ENCODE assay signal across 8 cellular contexts in the genomic region with DNA sequence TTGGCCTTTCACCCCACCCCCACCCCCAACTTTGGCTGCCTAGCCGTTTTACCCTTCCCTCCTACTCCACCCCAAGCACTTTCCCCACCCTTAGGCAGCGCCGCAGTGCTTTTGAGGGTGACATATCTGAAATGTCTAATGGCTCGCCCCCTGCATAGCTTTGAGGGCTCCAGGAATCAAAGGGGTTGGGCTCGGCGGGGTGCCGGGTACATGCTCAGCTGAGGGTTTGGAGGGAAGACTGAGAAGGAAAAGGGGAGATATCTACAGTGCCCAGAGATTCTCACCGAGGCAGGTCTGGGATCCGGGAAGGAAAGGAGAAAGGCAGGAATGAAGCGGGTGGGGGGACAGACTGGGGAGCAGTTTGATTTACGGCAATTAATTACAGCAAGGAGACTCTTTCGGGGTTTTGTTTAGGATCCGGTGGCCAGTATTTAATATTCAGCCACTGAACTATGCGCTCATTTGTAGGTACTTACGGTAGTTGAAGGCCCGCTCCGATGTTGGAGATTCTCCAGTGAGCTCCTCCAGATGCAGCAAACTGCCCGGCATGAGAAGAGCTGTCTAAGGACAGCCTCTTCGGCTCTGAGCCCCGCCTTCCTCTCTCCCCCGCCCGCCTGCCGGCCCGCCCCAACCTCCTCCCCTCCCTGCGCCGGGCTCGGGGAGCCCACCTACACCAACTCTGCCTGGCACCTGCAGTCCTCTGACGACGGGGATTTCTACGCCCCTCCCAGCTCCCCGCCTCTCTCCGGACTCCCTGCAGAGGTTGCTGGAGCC. TPM values are rescaled to one million over a fixed set of nuclear protein-coding genes. Genes with fewer than 3 reads are reported as not detected.
DNase-seq lines count a peak whose midpoint lies in the region; ATAC-seq and TF ChIP-seq lines count a peak whose summit lies in the region.

Gene IGSF1, minus strand, starts transcription at position 569 of the 774 bp plus-strand sequence. CDS start 2,632 bp downstream, outside the sequence.

- intact Hi-C loops in adrenal gland (cut with DNase I): no loop called here
- intact Hi-C loops in colonic mucosa (cut with DNase I): no loop called here

- ATAC-seq in HG02588 (IDR thresholded peaks at IDR 0.05; ENCODE audit: unreplicated experiment): peak; percentile 92
- ATAC-seq in GM21619 (IDR thresholded peaks at IDR 0.05; ENCODE audit: unreplicated experiment): no peak
- ATAC-seq in HG02642 (IDR thresholded peaks at IDR 0.05; ENCODE audit: poor library complexity, unreplicated experiment): no peak

- H3K9me3 ChIP-seq in adrenal gland (replicated peaks in 1 of 3) (no peaks in the 10 kb centered on the region), iPS-20b (ENCODE audit: insufficient read depth, low read depth, low read length) (no peaks in the 10 kb centered on the region), skeletal muscle tissue (ENCODE audit: control insufficient read depth in 3 of 3, low read length in 3 of 3) (no peaks in the 10 kb centered on the region), colonic mucosa (no peaks in the 10 kb centered on the region)

- DNase-seq in adrenal gland (peak; percentile 46 to 76 (median 59)), dermis blood vessel endothelial cell (no peak), colonic mucosa (no peak)

- H3K4me1 ChIP-seq in adrenal gland (replicated peaks in 1 of 2): no peaks in the 10 kb centered on the region
- peaks cover 16% of the 10 kb centered on the region; the same call in 1 of the 2 replicates for H3K4me1 ChIP-seq in iPS-20b (ENCODE audit: insufficient read depth, low read length)
- H3K4me1 ChIP-seq in skeletal muscle tissue (ENCODE audit: control insufficient read depth in 3 of 3, insufficient read depth in 3 of 3, low read length in 3 of 3): no peaks in the 10 kb centered on the region
- H3K4me1 ChIP-seq in colonic mucosa: no peaks in the 10 kb centered on the region

- peak within 1 kb of the TSS; percentile 81 for H3K9ac ChIP-seq in iPS-20b (ENCODE audit: low read depth, low read length)
- no peak within 1 kb of the TSS for H3K9ac ChIP-seq in skeletal muscle tissue (ENCODE audit: low read depth in 1 of 3, low read length in 3 of 3)
- no peak within 1 kb of the TSS for H3K9ac ChIP-seq in colonic mucosa (ENCODE audit: low read depth in 2 of 2, low read length in 2 of 2)

- peaks cover 17% of the 10 kb centered on the region for H3K27me3 ChIP-seq in adrenal gland
- no peaks in the 10 kb centered on the region for H3K27me3 ChIP-seq in iPS-20b (ENCODE audit: insufficient read depth, low read length)
- peaks cover 0 to 9% (median 0%) of the 10 kb centered on the region in 3 donors for H3K27me3 ChIP-seq in skeletal muscle tissue (ENCODE audit: control insufficient read depth in 3 of 3, insufficient read depth in 3 of 3, low read length in 3 of 3)
- no peaks in the 10 kb centered on the region for H3K27me3 ChIP-seq in colonic mucosa

- WGBS in adrenal gland, 4 donors: 3 to 26% (median 10%) methylated on average over 11 to 32 of the region's 32 CpGs

- H3K36me3 ChIP-seq in adrenal gland (replicated peaks in 1 of 2) (no peaks in the 10 kb centered on the region), iPS-20b (ENCODE audit: insufficient read depth, low read depth, low read length) (peaks cover 8% of the 10 kb centered on the region; the same call in 1 of the 2 replicates), skeletal muscle tissue (ENCODE audit: control insufficient read depth in 3 of 3, insufficient read depth in 3 of 3, low read length in 3 of 3) (no peaks in the 10 kb centered on the region), colonic mucosa (no peaks in the 10 kb centered on the region)

- no peak for TF ChIP-seq POLR2A in adrenal gland (IDR thresholded peaks at IDR 0.05)

- H3K4me3 ChIP-seq in adrenal gland (peak within 1 kb of the TSS in 1 of 4 donors; percentile 32), iPS-20b (ENCODE audit: low read length) (peak within 1 kb of the TSS; percentile 84), skeletal muscle tissue (ENCODE audit: low read length in 3 of 3) (peak within 1 kb of the TSS in 1 of 3 donors; percentile 30), colonic mucosa (no peak within 1 kb of the TSS)

- no peak within 1 kb of the TSS for H3K27ac ChIP-seq in adrenal gland
- peak within 1 kb of the TSS; percentile 69 for H3K27ac ChIP-seq in iPS-20b (ENCODE audit: low read length)
- no peak within 1 kb of the TSS for H3K27ac ChIP-seq in skeletal muscle tissue (ENCODE audit: low read depth, low read length)
- H3K27ac ChIP-seq in colonic mucosa: no peak within 1 kb of the TSS

- TF ChIP-seq CTCF in adrenal gland (IDR thresholded peaks at IDR 0.05) (no peak), colonic mucosa (IDR thresholded peaks at IDR 0.05) (no peak)

RNA-seq across cellular contexts. Expression of gene IGSF1, which starts in this region (rescaled TPM):
- 1 to 10 TPM in 5 of 8 donors, under 1 TPM in 3; 0.19 to 9.1 (median 1.7) TPM for total RNA-seq in adrenal gland
- 10 to 100 TPM in 1 of 3 donors, 1 to 10 TPM in 2; 1.7 to 19.8 (median 2.7) TPM for polyA plus RNA-seq in adrenal gland
- 59.5 TPM for total RNA-seq in skeletal muscle tissue
- total RNA-seq in dermis blood vessel endothelial cell: 0.93 TPM in 1 of 2 replicates, not detected in the other
- under 1 TPM; 0.10 to 0.19 TPM for total RNA-seq in colonic mucosa

Comparison
In these comparisons a context has a peak if more than half of its experiments do, and no peak if none do; other contexts are left out.
1. DNase-seq: peak in adrenal gland (7 of 7); none in dermis blood vessel endothelial cell (single experiment) and colonic mucosa (single experiment).